8 cellular contexts compared by ENCODE assay signal in the genomic region with DNA sequence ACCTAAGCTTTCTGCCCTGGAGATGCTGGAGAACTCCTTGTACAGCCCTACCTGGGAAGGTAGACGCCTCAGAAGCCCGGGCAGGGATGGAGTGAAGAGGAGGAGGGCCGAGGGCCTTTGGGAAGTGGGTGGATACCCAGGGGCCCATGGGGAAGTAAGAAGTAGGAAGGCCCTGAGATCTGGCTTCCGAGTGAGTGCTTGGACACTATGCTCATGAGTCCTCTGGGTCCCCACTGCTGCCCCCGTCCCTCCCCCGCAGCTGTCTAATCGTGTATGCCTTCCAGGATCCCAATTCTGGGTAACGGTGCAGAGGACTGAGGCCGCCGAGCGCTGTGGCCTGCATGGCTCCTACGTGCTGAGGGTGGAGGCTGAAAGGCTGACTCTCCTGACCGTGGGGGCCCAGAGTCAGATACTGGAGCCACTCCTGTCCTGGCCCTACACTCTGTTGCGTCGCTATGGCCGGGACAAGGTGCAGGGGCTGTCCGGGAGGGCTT. TPM values are rescaled to one million over a fixed set of nuclear protein-coding genes. Genes with fewer than 3 reads are reported as not detected.
DNase-seq lines count a peak whose midpoint lies in the region; ATAC-seq and TF ChIP-seq lines count a peak whose summit lies in the region.

No MANE protein-coding gene starts in this region.

- intact Hi-C loops in left lung (cut with DNase I) = no loop called here

- peak overlapping the region; percentile 87 for H3K27ac Mint-ChIP-seq in activated naive CD8-positive, alpha-beta T cell treated with anti-CD3 and anti-CD28 coated beads for 36 hours

- H3K4me3 Mint-ChIP-seq in activated naive CD8-positive, alpha-beta T cell treated with anti-CD3 and anti-CD28 coated beads for 36 hours = peak overlapping the region; percentile 94

- peak overlapping the region in 4 of 5 donors; percentile 66 to 79 (median 73) for H3K9ac ChIP-seq in subcutaneous abdominal adipose tissue (ENCODE audit: low read length in 5 of 5)

- H3K4me1 Mint-ChIP-seq in activated naive CD8-positive, alpha-beta T cell treated with anti-CD3 and anti-CD28 coated beads for 36 hours = peaks cover 10% of the 10 kb centered on the region

- H3K9me3 ChIP-seq in left lung (no peaks in the 10 kb centered on the region), subcutaneous abdominal adipose tissue (ENCODE audit: control insufficient read depth in 5 of 5, low read length in 5 of 5) (no peaks in the 10 kb centered on the region)

- H3K27me3 ChIP-seq in left lung = peaks cover 0 to 7% of the 10 kb centered on the region in 2 donors
- H3K27me3 ChIP-seq in subcutaneous abdominal adipose tissue (ENCODE audit: control insufficient read depth in 5 of 5, insufficient read depth in 4 of 5, low read length in 5 of 5) = no peaks in the 10 kb centered on the region

- H3K27ac ChIP-seq in left lung (peak overlapping the region; percentile 33 to 93), subcutaneous abdominal adipose tissue (ENCODE audit: low read depth, low read length) (peak overlapping the region; percentile 84)

- H3K4me3 ChIP-seq in left lung (peak overlapping the region; percentile 72 to 95), subcutaneous abdominal adipose tissue (ENCODE audit: low read depth in 1 of 5, low read length in 5 of 5) (peak overlapping the region; percentile 74 to 89 (median 87))

- ATAC-seq in left lung = no peak
- no peak for ATAC-seq in GM18867 (IDR thresholded peaks at IDR 0.05; ENCODE audit: unreplicated experiment)

- H3K9me3 Mint-ChIP-seq in activated naive CD8-positive, alpha-beta T cell treated with anti-CD3 and anti-CD28 coated beads for 36 hours = no peaks in the 10 kb centered on the region

- no peak for TF ChIP-seq CTCF in left lung (IDR thresholded peaks at IDR 0.05)

- H3K27me3 Mint-ChIP-seq in activated naive CD8-positive, alpha-beta T cell treated with anti-CD3 and anti-CD28 coated beads for 36 hours = peaks cover 26% of the 10 kb centered on the region

- peaks cover 4% of the 10 kb centered on the region for H3K36me3 Mint-ChIP-seq in activated naive CD8-positive, alpha-beta T cell treated with anti-CD3 and anti-CD28 coated beads for 36 hours

- H3K4me1 ChIP-seq in left lung = peaks cover 13 to 47% of the 10 kb centered on the region in 2 donors
- peaks cover 0 to 58% (median 46%) of the 10 kb centered on the region in 5 donors for H3K4me1 ChIP-seq in subcutaneous abdominal adipose tissue (ENCODE audit: control insufficient read depth in 5 of 5, insufficient read depth in 5 of 5, low read length in 5 of 5)

- peaks cover 0 to 11% of the 10 kb centered on the region in 2 donors for H3K36me3 ChIP-seq in left lung
- peaks cover 0 to 13% (median 9%) of the 10 kb centered on the region in 5 donors for H3K36me3 ChIP-seq in subcutaneous abdominal adipose tissue (ENCODE audit: control insufficient read depth in 5 of 5, insufficient read depth in 5 of 5, low read length in 5 of 5)

- DNase-seq in SIG-M5 treated with dmso at 0.1 percent for 504 hours (lab: John Stamatoyannopoulos, UW; ENCODE audit: unreplicated experiment) = peak; percentile 16
- DNase-seq in SIG-M5 (lab: John Stamatoyannopoulos, UW) = no peak
- no peak for DNase-seq in activated naive CD8-positive, alpha-beta T cell treated with anti-CD3 and anti-CD28 coated beads for 36 hours
- DNase-seq in left lung = peak; percentile 57 to 80
- DNase-seq in NCI-H2196 treated with DMSO at 0.1 percent for 48 hours (lab: John Stamatoyannopoulos, UW; ENCODE audit: unreplicated experiment) = no peak
- no peak for DNase-seq in COLO829 (ENCODE audit: low spot score)

RNA-seq across cellular contexts. Expression of gene DOK1, which starts 1.1 kb away (rescaled TPM):
- total RNA-seq in activated naive CD8-positive, alpha-beta T cell treated with anti-CD3 and anti-CD28 coated beads for 36 hours = 10 to 100 TPM; 19.6 to 23.5 TPM
- total RNA-seq in left lung = 10 to 100 TPM; 26.7 to 35.2 TPM

RNA-seq across cellular contexts. Expression of gene LOXL3, which starts 1.9 kb away (rescaled TPM):
- 1 to 10 TPM; 1.9 to 2.7 TPM for total RNA-seq in activated naive CD8-positive, alpha-beta T cell treated with anti-CD3 and anti-CD28 coated beads for 36 hours
- 10 to 100 TPM; 10.8 to 12.2 TPM for total RNA-seq in left lung

RNA-seq across cellular contexts. Expression of gene HTRA2, which starts 25.9 kb away (rescaled TPM):
- 10 to 100 TPM; 56.8 to 59.3 TPM for total RNA-seq in activated naive CD8-positive, alpha-beta T cell treated with anti-CD3 and anti-CD28 coated beads for 36 hours
- total RNA-seq in left lung = 10 to 100 TPM; 29.4 to 36.6 TPM

RNA-seq across cellular contexts. Expression of gene AUP1, which starts 26.2 kb away (rescaled TPM):
- 100 to 1,000 TPM; 138 to 140 TPM for total RNA-seq in activated naive CD8-positive, alpha-beta T cell treated with anti-CD3 and anti-CD28 coated beads for 36 hours
- 100 to 1,000 TPM; 110 to 132 TPM for total RNA-seq in left lung

RNA-seq across cellular contexts. Expression of gene DQX1, which starts 29.6 kb away (rescaled TPM):
- under 1 TPM; 0.16 to 0.27 TPM for total RNA-seq in activated naive CD8-positive, alpha-beta T cell treated with anti-CD3 and anti-CD28 coated beads for 36 hours
- under 1 TPM; 0.24 to 0.26 TPM for total RNA-seq in left lung

Comparison
In these comparisons a context has a peak if more than half of its experiments do, and no peak if none do; other contexts are left out.
1. DNase-seq: peak in SIG-M5 treated with dmso at 0.1 percent for 504 hours (single experiment) and left lung (2 of 2); none in SIG-M5 (single experiment), activated naive CD8-positive, alpha-beta T cell treated with anti-CD3 and anti-CD28 coated beads for 36 hours (single experiment), NCI-H2196 treated with DMSO at 0.1 percent for 48 hours (single experiment) and COLO829 (single experiment).